1 cellular context compared by ENCODE assay signal in the genomic region with DNA sequence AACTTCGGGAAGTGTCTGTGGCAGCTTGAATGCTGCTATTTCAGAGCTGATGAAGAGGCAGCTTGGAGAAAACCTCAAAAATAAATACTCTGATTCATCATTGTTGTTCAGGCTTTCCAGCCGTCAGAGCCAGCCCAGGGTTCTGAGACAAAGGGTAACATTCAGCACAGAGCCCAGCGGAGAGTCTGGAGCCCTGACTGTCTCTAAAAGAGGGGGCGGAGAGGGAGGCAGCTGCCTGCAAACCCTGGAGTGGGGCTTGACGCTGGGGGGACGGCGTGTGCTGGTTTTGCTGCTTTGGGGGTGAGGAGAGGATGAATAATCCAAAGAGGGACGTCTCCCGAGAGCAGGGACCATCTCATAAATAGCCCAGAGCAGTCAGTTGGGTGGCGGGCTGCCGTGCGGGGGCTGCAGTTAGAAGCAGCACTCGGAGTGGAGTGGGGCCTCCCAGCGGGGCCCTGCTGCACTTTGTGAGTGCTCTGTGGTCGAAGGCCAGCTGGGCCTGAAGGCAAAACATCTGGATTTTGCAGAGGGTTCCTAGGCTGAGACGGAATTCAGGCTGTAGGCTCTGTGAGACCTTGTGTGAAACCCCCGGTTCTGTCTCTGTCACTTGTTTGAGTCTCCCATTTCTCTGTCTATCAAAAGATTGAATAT.
TF ChIP-seq lines count a peak whose summit lies in the region.

No MANE protein-coding gene starts in this region.

TF ChIP-seq in SK-N-SH, 30 proteins besides CTCF, POLR2A, EP300 and RAD21 (continued from another document):
- TF ChIP-seq ZBTB33 (IDR thresholded peaks at IDR 0.05; ENCODE audit: borderline replicate concordance, low read depth) (0 out of 2 replicates have a peak, but pooled peaks have one; percentile 28), SIN3A (IDR thresholded peaks at IDR 0.05; ENCODE audit: borderline replicate concordance, low read depth, low read length) (peak; percentile 55; the same call in 1 of the 2 replicates), EZH2phosphoT487 (IDR thresholded peaks at IDR 0.05; ENCODE audit: borderline replicate concordance, low read depth) (no peak), TAF1 (IDR thresholded peaks at IDR 0.05; ENCODE audit: borderline replicate concordance, low read depth, low read length) (peak; percentile 16; the same call in 1 of the 2 replicates), NFIC (IDR thresholded peaks at IDR 0.05; ENCODE audit: borderline replicate concordance) (peak; percentile 39; the same call in 1 of the 2 replicates), USF2 (IDR thresholded peaks at IDR 0.05; ENCODE audit: borderline replicate concordance, low read depth, low read length) (no peak), RFX5 (IDR thresholded peaks at IDR 0.05; ENCODE audit: low read length) (no peak), PBX3 (IDR thresholded peaks at IDR 0.05) (peak; percentile 65), TCF12 (IDR thresholded peaks at IDR 0.05) (peak; percentile 80), RXRA (IDR thresholded peaks at IDR 0.05; ENCODE audit: borderline replicate concordance, low read depth) (no peak; the same call in 1 of the 2 replicates), NRF1 (IDR thresholded peaks at IDR 0.05; ENCODE audit: low read depth, low read length) (no peak), RCOR1 (IDR thresholded peaks at IDR 0.05; ENCODE audit: low read length) (no peak)
- TF ChIP-seq, protein P1, sequence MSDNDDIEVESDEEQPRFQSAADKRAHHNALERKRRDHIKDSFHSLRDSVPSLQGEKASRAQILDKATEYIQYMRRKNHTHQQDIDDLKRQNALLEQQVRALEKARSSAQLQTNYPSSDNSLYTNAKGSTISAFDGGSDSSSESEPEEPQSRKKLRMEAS (IDR thresholded peaks at IDR 0.05; ENCODE audit: low read depth), result peak; percentile 83
- TF ChIP-seq, protein P2, sequence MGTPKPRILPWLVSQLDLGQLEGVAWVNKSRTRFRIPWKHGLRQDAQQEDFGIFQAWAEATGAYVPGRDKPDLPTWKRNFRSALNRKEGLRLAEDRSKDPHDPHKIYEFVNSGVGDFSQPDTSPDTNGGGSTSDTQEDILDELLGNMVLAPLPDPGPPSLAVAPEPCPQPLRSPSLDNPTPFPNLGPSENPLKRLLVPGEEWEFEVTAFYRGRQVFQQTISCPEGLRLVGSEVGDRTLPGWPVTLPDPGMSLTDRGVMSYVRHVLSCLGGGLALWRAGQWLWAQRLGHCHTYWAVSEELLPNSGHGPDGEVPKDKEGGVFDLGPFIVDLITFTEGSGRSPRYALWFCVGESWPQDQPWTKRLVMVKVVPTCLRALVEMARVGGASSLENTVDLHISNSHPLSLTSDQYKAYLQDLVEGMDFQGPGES (IDR thresholded peaks at IDR 0.05; ENCODE audit: low read depth, low read length), result no peak
TF ChIP-seq in SK-N-SH: peak in this region for 14.
